36 cellular contexts compared by ENCODE assay signal in the genomic region with DNA sequence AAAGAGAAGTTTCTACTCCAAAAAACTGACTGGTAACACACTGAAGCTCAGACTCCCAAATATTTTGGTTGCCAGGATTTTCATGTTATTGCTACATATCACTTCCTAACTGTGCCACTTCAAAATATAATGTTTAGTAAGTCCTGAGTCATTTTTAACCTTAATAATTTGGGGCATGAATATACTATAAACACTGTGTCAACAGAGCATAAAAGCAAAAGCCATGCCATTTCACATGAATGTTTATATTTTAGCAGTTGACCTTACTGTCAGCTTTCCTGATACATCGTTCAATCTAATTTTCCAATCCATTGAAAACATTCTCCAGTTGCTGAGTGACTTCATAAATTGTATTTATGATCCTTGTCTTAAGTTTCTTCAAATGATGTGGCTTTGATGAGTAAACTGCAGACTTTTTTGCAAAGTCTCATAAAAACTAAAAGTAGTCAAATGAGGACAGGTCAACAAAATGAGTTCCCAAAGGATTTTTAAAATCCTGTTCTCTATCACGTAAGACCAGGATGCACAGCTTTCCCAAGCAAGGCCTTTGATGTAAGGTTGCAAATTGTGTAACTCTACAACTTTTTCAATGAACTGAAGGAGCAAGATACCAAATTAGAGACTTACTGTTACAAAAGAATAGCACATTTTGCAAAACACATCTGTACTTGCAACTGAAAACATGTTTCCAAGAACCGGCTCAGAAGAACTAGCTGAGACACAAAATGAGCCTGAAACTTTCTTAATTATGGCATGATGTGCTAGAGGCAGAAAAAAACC.
DNase-seq lines count a peak whose midpoint lies in the region; ATAC-seq and TF ChIP-seq lines count a peak whose summit lies in the region.
"Had no signal": no experiment of that assay in that cellular context is flagged by ENCODE, and none has a peak within 500 bp of the region (broad histone marks: within the 10 kb centered on the region; RNA-seq: fewer than 3 reads in every experiment).

No MANE protein-coding gene starts in this region.

- no peaks in the 10 kb centered on the region for H3K9me2 ChIP-seq in PC-3 (replicated peaks; ENCODE audit: low read length)

- no peaks in the 10 kb centered on the region; the same call in 1 of the 2 replicates for H3K4me1 ChIP-seq in HEK293 (ENCODE audit: control insufficient read depth, insufficient read depth, low read length)
- H3K4me1 ChIP-seq in PC-3 (ENCODE audit: insufficient read depth, low read length), result peaks cover 17% of the 10 kb centered on the region
- H3K4me1 ChIP-seq: body of pancreas had no signal

- H3K9me3 Mint-ChIP-seq in activated naive CD4-positive, alpha-beta T cell treated with anti-CD3 and anti-CD28 coated beads, Interleukin-2, amount 50 U/mL, for 72 hours, result no peaks in the 10 kb centered on the region
- H3K9me3 Mint-ChIP-seq: central memory CD8-positive, alpha-beta T cell; endodermal cell; H9; stimulated activated effector memory CD8-positive, alpha-beta T cell treated with anti-CD3 and anti-CD28 coated beads, Interleukin-12 subunit alpha, Interleukin-12 subunit beta, amount 100 ng/mL, for 72 hours had no signal

- no peaks in the 10 kb centered on the region for H4K20me1 ChIP-seq in PC-3 (ENCODE audit: low read length)

- no peak overlapping the region for H3K27ac ChIP-seq in HEK293 (ENCODE audit: extremely low read depth, low read depth, low read length)
- H3K27ac ChIP-seq in PC-3 (ENCODE audit: low read length), result peak overlapping the region; percentile 66
- H3K27ac ChIP-seq: body of pancreas, PC-9, sigmoid colon had no signal

- peak overlapping the region; percentile 9; the same call in 1 of the 2 replicates for H3K4me2 ChIP-seq in PC-3 (ENCODE audit: low read length)
- H3K4me2 ChIP-seq: PC-9 had no signal

- no peak overlapping the region for H3K4me3 ChIP-seq in BJ (ENCODE audit: low read depth, low read length)
- no peak overlapping the region for H3K4me3 ChIP-seq in HEK293 (ENCODE audit: low read depth, low read length)
- no peak overlapping the region for H3K4me3 ChIP-seq in PC-3 (ENCODE audit: low read length)
- no peak overlapping the region for H3K4me3 ChIP-seq in fibroblast of villous mesenchyme (ENCODE audit: low read depth, low read length)
- H3K4me3 ChIP-seq: body of pancreas, GM12878, mucosa of descending colon, PC-9, sigmoid colon had no signal

- DNase-seq in BJ (ENCODE audit: low read depth), result peak; percentile 20
- peak; percentile 72 for DNase-seq in PC-3
- DNase-seq in fibroblast of villous mesenchyme (ENCODE audit: low read depth), result peak; percentile 77
- DNase-seq in kidney tubule cell (ENCODE audit: low spot score), result no peak
- DNase-seq in NCI-H345 (lab: John Stamatoyannopoulos, UW), result no peak
- no peak for DNase-seq in glomerular visceral epithelial cell (ENCODE audit: extremely low spot score)
- no peak for DNase-seq in activated naive CD4-positive, alpha-beta T cell treated with anti-CD3 and anti-CD28 coated beads, Interleukin-2, amount 50 U/mL, for 72 hours (ENCODE audit: low spot score in 2 of 2)
- DNase-seq: activated T-cell treated with anti-CD3 and anti-CD28 coated beads, Interleukin-2, amount 50 U/mL, for 4 hours; body of pancreas; dermis blood vessel endothelial cell; DMS79 treated with DMSO at 0.1 percent for 48 hours; endodermal cell; H9; hypothalamus; immature natural killer cell; left colon; mucosa of descending colon; natural killer cell; NCI-H1105 treated with DMSO at 0.1 percent for 48 hours; NCI-H1930; NCI-H2171 treated with DMSO at 0.1 percent for 48 hours; NCI-H524 treated with DMSO at 0.1 percent for 48 hours; nucleus accumbens; PC-9; sigmoid colon; stimulated activated CD4-positive, alpha-beta T cell treated with anti-CD3 and anti-CD28 coated beads, Interleukin-15, amount 100 ng/mL, for 24 hours; stimulated activated CD4-positive, alpha-beta T cell treated with anti-CD3 and anti-CD28 coated beads, Interleukin-4, amount 100 ng/mL, for 4 hours; T-helper 17 cell; trophoblast cell had no signal

- TF ChIP-seq CTCF in BJ (IDR thresholded peaks at IDR 0.05; ENCODE audit: insufficient read depth, low read depth, low read length) (no peak), HEK293 (tag by site-specific recombination; IDR thresholded peaks at IDR 0.05) (no peak), PC-3 (conservative IDR thresholded peaks at IDR 0.05; ENCODE audit: low read depth, low read length) (no peak), fibroblast of villous mesenchyme (IDR thresholded peaks at IDR 0.05; ENCODE audit: insufficient read depth, low read depth, low read length) (no peak)

- BruUV-seq in PC-3 (replicated peaks; lab: Mats Ljungman, UMichigan), result no TSS peak

- POLR2A ChIA-PET in BJ (lab: Charles Lee), result interaction anchor here (0.9 kb wide), 1 partner anchor 725 kb away, joined by 4 read pairs; no protein-coding TSS in a partner anchor
- POLR2A ChIA-PET in HEK293 (lab: Yijun Ruan, JAX), result no interaction called here
- POLR2A ChIA-PET in PC-3 (lab: Charles Lee; ENCODE audit: unreplicated experiment), result no interaction called here

- no peak overlapping the region for H2AFZ ChIP-seq in PC-3 (ENCODE audit: low read length)
- H2AFZ ChIP-seq: PC-9 had no signal

- ATAC-seq in PC-3, result peak; percentile 93
- no peak for ATAC-seq in activated naive CD4-positive, alpha-beta T cell treated with anti-CD3 and anti-CD28 coated beads, Interleukin-2, amount 50 U/mL, for 72 hours
- ATAC-seq: activated T-cell treated with anti-CD3 and anti-CD28 coated beads, Interleukin-2, amount 50 U/mL, for 4 hours; body of pancreas; esophagus mucosa; GM12878; left colon; mucosa of descending colon; natural killer cell; SK-N-SH treated with all-trans-retinoic acid at 6 μM for 48 hours; stimulated activated effector memory CD8-positive, alpha-beta T cell treated with anti-CD3 and anti-CD28 coated beads, Interleukin-12 subunit alpha, Interleukin-12 subunit beta, amount 100 ng/mL, for 72 hours; T-helper 17 cell had no signal

- no peaks in the 10 kb centered on the region for H3F3A ChIP-seq in PC-3 (ENCODE audit: low read length, unreplicated experiment)

- H3K36me3 Mint-ChIP-seq in activated naive CD4-positive, alpha-beta T cell treated with anti-CD3 and anti-CD28 coated beads, Interleukin-2, amount 50 U/mL, for 72 hours, result no peaks in the 10 kb centered on the region
- H3K36me3 Mint-ChIP-seq: CD14-positive monocyte; immature natural killer cell; natural killer cell; stimulated activated effector memory CD8-positive, alpha-beta T cell treated with anti-CD3 and anti-CD28 coated beads, Interleukin-12 subunit alpha, Interleukin-12 subunit beta, amount 100 ng/mL, for 72 hours had no signal

- intact Hi-C loops in PC-3 (cut with micrococcal nuclease), result loop anchor here (1.0 kb wide), 2 partner anchors 26 to 36 kb away; no protein-coding TSS in a partner anchor

- no peak overlapping the region for H3K27ac Mint-ChIP-seq in activated naive CD4-positive, alpha-beta T cell treated with anti-CD3 and anti-CD28 coated beads, Interleukin-2, amount 50 U/mL, for 72 hours
- H3K27ac Mint-ChIP-seq: CD14-positive monocyte; endodermal cell; H9; immature natural killer cell; natural killer cell; stimulated activated effector memory CD8-positive, alpha-beta T cell treated with anti-CD3 and anti-CD28 coated beads, Interleukin-12 subunit alpha, Interleukin-12 subunit beta, amount 100 ng/mL, for 72 hours; T-helper 17 cell had no signal

- H3K9me3 ChIP-seq in HEK293 (ENCODE audit: control insufficient read depth, insufficient read depth, low read depth, low read length) (no peaks in the 10 kb centered on the region), PC-3 (ENCODE audit: low read length) (no peaks in the 10 kb centered on the region)
- H3K9me3 ChIP-seq: body of pancreas, mucosa of descending colon, sigmoid colon had no signal

- no peaks in the 10 kb centered on the region for H3K79me2 ChIP-seq in PC-3 (ENCODE audit: low read length)

- H3K27me3 ChIP-seq in BJ (ENCODE audit: control insufficient read depth, insufficient read depth, low read length) (no peaks in the 10 kb centered on the region), PC-3 (ENCODE audit: low read length) (no peaks in the 10 kb centered on the region)
- H3K27me3 ChIP-seq: body of pancreas, sigmoid colon had no signal

- H3K36me3 ChIP-seq in BJ (ENCODE audit: control insufficient read depth, insufficient read depth, low read length) (no peaks in the 10 kb centered on the region), HEK293 (ENCODE audit: control insufficient read depth in 2 of 2, insufficient read depth in 1 of 2, low read length in 2 of 2) (no peaks in the 10 kb centered on the region), PC-3 (ENCODE audit: low read depth, low read length) (no peaks in the 10 kb centered on the region)
- H3K36me3 ChIP-seq: sigmoid colon had no signal

- peak overlapping the region; percentile 10; the same call in 1 of the 2 replicates for H3K9ac ChIP-seq in PC-3 (ENCODE audit: low read length)

- CTCF ChIA-PET in BJ (lab: Yijun Ruan, JAX) (no interaction called here), HEK293 (lab: Yijun Ruan, JAX) (interaction anchor here (1.0 kb wide), 1 partner anchor 132 kb away, joined by 3 read pairs; no protein-coding TSS in a partner anchor), PC-3 (lab: Charles Lee) (no interaction called here)

TF ChIP-seq in HEK293, 187 proteins besides CTCF, POLR2A, EP300 and RAD21 (continues in another document):
- TF ChIP-seq GLIS2 (tag by site-specific recombination; IDR thresholded peaks at IDR 0.05), result no peak
- TF ChIP-seq, protein P1, sequence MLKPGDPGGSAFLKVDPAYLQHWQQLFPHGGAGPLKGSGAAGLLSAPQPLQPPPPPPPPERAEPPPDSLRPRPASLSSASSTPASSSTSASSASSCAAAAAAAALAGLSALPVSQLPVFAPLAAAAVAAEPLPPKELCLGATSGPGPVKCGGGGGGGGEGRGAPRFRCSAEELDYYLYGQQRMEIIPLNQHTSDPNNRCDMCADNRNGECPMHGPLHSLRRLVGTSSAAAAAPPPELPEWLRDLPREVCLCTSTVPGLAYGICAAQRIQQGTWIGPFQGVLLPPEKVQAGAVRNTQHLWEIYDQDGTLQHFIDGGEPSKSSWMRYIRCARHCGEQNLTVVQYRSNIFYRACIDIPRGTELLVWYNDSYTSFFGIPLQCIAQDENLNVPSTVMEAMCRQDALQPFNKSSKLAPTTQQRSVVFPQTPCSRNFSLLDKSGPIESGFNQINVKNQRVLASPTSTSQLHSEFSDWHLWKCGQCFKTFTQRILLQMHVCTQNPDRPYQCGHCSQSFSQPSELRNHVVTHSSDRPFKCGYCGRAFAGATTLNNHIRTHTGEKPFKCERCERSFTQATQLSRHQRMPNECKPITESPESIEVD (tag by site-specific recombination; IDR thresholded peaks at IDR 0.05), result peak; percentile 69

Comparison
In these comparisons a context has a peak if more than half of its experiments do, and no peak if none do; other contexts are left out.
1. DNase-seq: peak in BJ (single experiment), PC-3 (single experiment) and fibroblast of villous mesenchyme (single experiment); none in kidney tubule cell (single experiment), NCI-H345 (single experiment), glomerular visceral epithelial cell (single experiment) and activated naive CD4-positive, alpha-beta T cell treated with anti-CD3 and anti-CD28 coated beads, Interleukin-2, amount 50 U/mL, for 72 hours (0 of 2).